Comparison of ENCODE assay signal across 9 cellular contexts in genomic region chr1:183912265-183912886, GRCh38.
DNase-seq lines count a peak whose midpoint lies in the region; ATAC-seq and TF ChIP-seq lines count a peak whose summit lies in the region.
"Had no signal": no experiment of that assay in that cellular context is flagged by ENCODE, and none has a peak within 500 bp of the region (broad histone marks: within the 10 kb centered on the region; RNA-seq: fewer than 3 reads in every experiment).

No MANE protein-coding gene starts in this region.

- H3K36me3 Mint-ChIP-seq in activated T-cell treated with anti-CD3 and anti-CD28 coated beads, Interleukin-2, amount 50 U/mL, for 24 hours (ENCODE audit: low read depth) = peaks cover 7% of the 10 kb centered on the region

- H3K4me1 ChIP-seq in upper lobe of right lung = peaks cover 28% of the 10 kb centered on the region

- H3K9me3 Mint-ChIP-seq in activated T-cell treated with anti-CD3 and anti-CD28 coated beads, Interleukin-2, amount 50 U/mL, for 24 hours = no peaks in the 10 kb centered on the region

- H3K36me3 ChIP-seq in upper lobe of right lung = peaks cover 77% of the 10 kb centered on the region

- H3K4me3 ChIP-seq in dorsolateral prefrontal cortex = no peak overlapping the region
- H3K4me3 ChIP-seq in upper lobe of right lung = no peak overlapping the region

- H3K27ac ChIP-seq in dorsolateral prefrontal cortex = peak overlapping the region in 31 of 59 donors; percentile 5 to 99 (median 42)
- no peak overlapping the region for H3K27ac ChIP-seq in upper lobe of right lung

- DNase-seq in dorsolateral prefrontal cortex = no peak
- DNase-seq in upper lobe of right lung = no peak
- DNase-seq in activated T-cell treated with anti-CD3 and anti-CD28 coated beads, Interleukin-2, amount 50 U/mL, for 24 hours = no peak
- DNase-seq in posterior vena cava (ENCODE audit: low spot score) = no peak
- DNase-seq: DMS 273 treated with DMSO at 0.1 percent for 48 hours had no signal

- no peaks in the 10 kb centered on the region for H3K9me3 ChIP-seq in upper lobe of right lung

- H3K27me3 ChIP-seq in dorsolateral prefrontal cortex (no peaks in the 10 kb centered on the region), upper lobe of right lung (no peaks in the 10 kb centered on the region)

- H3K4me3 Mint-ChIP-seq in activated T-cell treated with anti-CD3 and anti-CD28 coated beads, Interleukin-2, amount 50 U/mL, for 24 hours = no peak overlapping the region

- intact Hi-C loops in dorsolateral prefrontal cortex (cut with DNase I) (loop anchor here (2.0 to 10.0 kb wide), 5 partner anchors 40 to 312 kb away; partner anchors contain the start of gene RGL1 (in 1 of the 2)), upper lobe of right lung (cut with DNase I) (loop anchor here (10.0 kb wide), 1 partner anchor 258 kb away; the partner anchor contains the start of gene APOBEC4), posterior vena cava (cut with DNase I) (loop anchor here in 1 of 2 donors (5.0 kb wide), 1 partner anchor 255 kb away; no protein-coding TSS in a partner anchor)

- H3K27ac Mint-ChIP-seq in activated T-cell treated with anti-CD3 and anti-CD28 coated beads, Interleukin-2, amount 50 U/mL, for 24 hours = no peak overlapping the region

- no peaks in the 10 kb centered on the region for H3K27me3 Mint-ChIP-seq in activated T-cell treated with anti-CD3 and anti-CD28 coated beads, Interleukin-2, amount 50 U/mL, for 24 hours

- TF ChIP-seq CTCF in dorsolateral prefrontal cortex (IDR thresholded peaks at IDR 0.05 in 54 of 56, conservative IDR thresholded peaks at IDR 0.05 in 2 of 56; ENCODE audit: low read depth in 1 of 56, partially characterized antibody in 56 of 56) (no peak), upper lobe of right lung (IDR thresholded peaks at IDR 0.05) (no peak)

- H3K4me1 Mint-ChIP-seq in activated T-cell treated with anti-CD3 and anti-CD28 coated beads, Interleukin-2, amount 50 U/mL, for 24 hours (ENCODE audit: low read depth) = peaks cover 36% of the 10 kb centered on the region

- ATAC-seq in GM18519 (IDR thresholded peaks at IDR 0.05; ENCODE audit: low FRiP score, unreplicated experiment) (peak; percentile 54), GM21529 (IDR thresholded peaks at IDR 0.05; ENCODE audit: unreplicated experiment) (peak; percentile 65), HG03196 (IDR thresholded peaks at IDR 0.05; ENCODE audit: unreplicated experiment) (peak; percentile 53), upper lobe of right lung (no peak), HG03097 (IDR thresholded peaks at IDR 0.05; ENCODE audit: low FRiP score, unreplicated experiment) (no peak)

Comparison
In these comparisons a context has a peak if more than half of its experiments do, and no peak if none do; other contexts are left out.
1. ATAC-seq: peak in GM18519 (single experiment), GM21529 (single experiment) and HG03196 (single experiment); none in upper lobe of right lung (single experiment) and HG03097 (single experiment).